Comparison of ENCODE assay signal across 8 cellular contexts in the genomic region with DNA sequence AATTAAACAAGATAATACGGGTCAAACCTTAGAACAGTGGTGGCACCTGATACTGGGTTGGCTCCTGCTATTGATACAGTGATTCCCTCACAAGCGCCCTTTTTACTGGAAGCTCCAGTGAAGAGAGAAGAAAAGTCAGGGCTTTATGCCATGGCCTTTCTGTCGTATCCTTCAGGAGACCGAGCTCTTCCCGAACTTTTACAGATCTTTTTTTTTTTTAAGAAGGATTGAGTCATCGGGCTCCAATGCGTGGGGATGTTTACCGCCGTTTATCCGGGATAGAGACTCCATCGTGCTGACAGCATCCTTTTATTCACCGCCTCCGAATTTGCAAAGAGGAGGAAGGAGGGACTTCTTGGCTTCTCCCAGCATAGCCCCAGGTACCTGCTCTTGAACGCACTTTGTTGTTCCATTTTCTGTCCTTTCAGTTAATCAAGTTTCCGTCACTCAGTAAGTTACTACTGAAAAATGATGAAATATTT. TPM values are rescaled to one million over a fixed set of nuclear protein-coding genes. Genes with fewer than 3 reads are reported as not detected.
A peak's percentile ranks its signal among the peaks of the same experiment; 100 is the strongest.
DNase-seq lines count a peak whose midpoint lies in the region; ATAC-seq and TF ChIP-seq lines count a peak whose summit lies in the region.

No MANE protein-coding gene starts in this region.

- H2AFZ ChIP-seq in parathyroid adenoma, result peak overlapping the region; percentile 95

- H3K36me3 ChIP-seq in parathyroid adenoma (ENCODE audit: control insufficient read depth, insufficient read depth, low read length), result peaks cover 2% of the 10 kb centered on the region

- H3K27ac ChIP-seq in parathyroid adenoma, result peak overlapping the region; percentile 82

- no peak for DNase-seq in activated CD8-positive, alpha-beta memory T cell treated with anti-CD3 and anti-CD28 coated beads, Interleukin-2, amount 10 ng/mL, durations not matched to agents 7 days and 5 days
- DNase-seq in activated CD8-positive, alpha-beta memory T cell treated with anti-CD3 and anti-CD28 coated beads, Interleukin-2, amount 50 U/mL, for 48 hours, result no peak
- DNase-seq in activated T-helper 1 cell treated with anti-CD3 and anti-CD28 coated beads, Interleukin-12 subunit alpha, Interleukin-12 subunit beta, Interleukin-2, Interleukin-4 antibody, amounts not matched to agents 30 ng/mL and 10 ng/mL and 1 ng/mL, durations not matched to agents 14 hours and 24 hours and 36 hours (ENCODE audit: low spot score), result no peak
- DNase-seq in head of caudate nucleus (peak in 26 of 42 donors; percentile 13 to 72 (median 32)), COR-L47 (lab: John Stamatoyannopoulos, UW) (no peak)
- DNase-seq in effector CD4-positive, alpha-beta T cell, result no peak

- peak; percentile 38 for ATAC-seq in activated CD8-positive, alpha-beta memory T cell treated with anti-CD3 and anti-CD28 coated beads, Interleukin-2, amount 10 ng/mL, durations not matched to agents 7 days and 5 days

- H3K27ac Mint-ChIP-seq in activated CD8-positive, alpha-beta memory T cell treated with anti-CD3 and anti-CD28 coated beads, Interleukin-2, amount 10 ng/mL, durations not matched to agents 7 days and 5 days, result peak overlapping the region; percentile 82
- peak overlapping the region; percentile 89 to 96 (median 92) for H3K27ac Mint-ChIP-seq in IgD-negative memory B cell
- peak overlapping the region; percentile 79 for H3K27ac Mint-ChIP-seq in activated T-helper 1 cell treated with anti-CD3 and anti-CD28 coated beads, Interleukin-12 subunit alpha, Interleukin-12 subunit beta, Interleukin-2, Interleukin-4 antibody, amounts not matched to agents 30 ng/mL and 10 ng/mL and 1 ng/mL, durations not matched to agents 14 hours and 24 hours and 36 hours

- H3K9me3 Mint-ChIP-seq in activated CD8-positive, alpha-beta memory T cell treated with anti-CD3 and anti-CD28 coated beads, Interleukin-2, amount 10 ng/mL, durations not matched to agents 7 days and 5 days (ENCODE audit: low read depth), result peaks cover 7% of the 10 kb centered on the region
- H3K9me3 Mint-ChIP-seq in IgD-negative memory B cell, result peaks cover 0 to 3% (median 0%) of the 10 kb centered on the region in 3 donors
- H3K9me3 Mint-ChIP-seq in activated T-helper 1 cell treated with anti-CD3 and anti-CD28 coated beads, Interleukin-12 subunit alpha, Interleukin-12 subunit beta, Interleukin-2, Interleukin-4 antibody, amounts not matched to agents 30 ng/mL and 10 ng/mL and 1 ng/mL, durations not matched to agents 14 hours and 24 hours and 36 hours, result peaks cover 33% of the 10 kb centered on the region

- peaks cover 8% of the 10 kb centered on the region for H3K79me2 ChIP-seq in parathyroid adenoma

- intact Hi-C loops in activated T-helper 1 cell treated with anti-CD3 and anti-CD28 coated beads, Interleukin-12 subunit alpha, Interleukin-12 subunit beta, Interleukin-2, Interleukin-4 antibody, amounts not matched to agents 30 ng/mL and 10 ng/mL and 1 ng/mL, durations not matched to agents 14 hours and 24 hours and 36 hours (cut with micrococcal nuclease), result loop anchor here (1.0 to 2.0 kb wide), 10 partner anchors 48 to 386 kb away; partner anchors contain the start of genes ZNF155, ZNF180, ZNF222 and ZNF224
- intact Hi-C loops in head of caudate nucleus (cut with DNase I), result no loop called here

- peak overlapping the region; percentile 87 for H3K4me3 ChIP-seq in parathyroid adenoma (ENCODE audit: low read depth, low read length)

- peak overlapping the region; percentile 78 for H3K4me3 Mint-ChIP-seq in activated CD8-positive, alpha-beta memory T cell treated with anti-CD3 and anti-CD28 coated beads, Interleukin-2, amount 10 ng/mL, durations not matched to agents 7 days and 5 days
- H3K4me3 Mint-ChIP-seq in IgD-negative memory B cell, result peak overlapping the region; percentile 94 to 99 (median 99)
- peak overlapping the region; percentile 89 for H3K4me3 Mint-ChIP-seq in activated T-helper 1 cell treated with anti-CD3 and anti-CD28 coated beads, Interleukin-12 subunit alpha, Interleukin-12 subunit beta, Interleukin-2, Interleukin-4 antibody, amounts not matched to agents 30 ng/mL and 10 ng/mL and 1 ng/mL, durations not matched to agents 14 hours and 24 hours and 36 hours

- peak overlapping the region; percentile 86 for H3K9ac ChIP-seq in parathyroid adenoma

- CTCF ChIA-PET in activated CD8-positive, alpha-beta memory T cell treated with anti-CD3 and anti-CD28 coated beads, Interleukin-2, amount 10 ng/mL, durations not matched to agents 7 days and 5 days (lab: Charles Lee), result interaction anchor here (0.7 to 1.0 kb wide), 2 partner anchors 48 to 403 kb away, joined by 3 to 4 read pairs; partner anchors contain the start of gene ZNF226

- H3K27me3 Mint-ChIP-seq in activated CD8-positive, alpha-beta memory T cell treated with anti-CD3 and anti-CD28 coated beads, Interleukin-2, amount 10 ng/mL, durations not matched to agents 7 days and 5 days, result no peaks in the 10 kb centered on the region
- no peaks in the 10 kb centered on the region for H3K27me3 Mint-ChIP-seq in IgD-negative memory B cell
- H3K27me3 Mint-ChIP-seq in activated T-helper 1 cell treated with anti-CD3 and anti-CD28 coated beads, Interleukin-12 subunit alpha, Interleukin-12 subunit beta, Interleukin-2, Interleukin-4 antibody, amounts not matched to agents 30 ng/mL and 10 ng/mL and 1 ng/mL, durations not matched to agents 14 hours and 24 hours and 36 hours (ENCODE audit: insufficient read depth), result no peaks in the 10 kb centered on the region

- peaks cover 49% of the 10 kb centered on the region for H3K36me3 Mint-ChIP-seq in activated CD8-positive, alpha-beta memory T cell treated with anti-CD3 and anti-CD28 coated beads, Interleukin-2, amount 10 ng/mL, durations not matched to agents 7 days and 5 days
- peaks cover 11% of the 10 kb centered on the region for H3K36me3 Mint-ChIP-seq in IgD-negative memory B cell
- peaks cover 26% of the 10 kb centered on the region for H3K36me3 Mint-ChIP-seq in activated T-helper 1 cell treated with anti-CD3 and anti-CD28 coated beads, Interleukin-12 subunit alpha, Interleukin-12 subunit beta, Interleukin-2, Interleukin-4 antibody, amounts not matched to agents 30 ng/mL and 10 ng/mL and 1 ng/mL, durations not matched to agents 14 hours and 24 hours and 36 hours (ENCODE audit: low read depth)

- peak overlapping the region; percentile 83 for H3K4me2 ChIP-seq in parathyroid adenoma (ENCODE audit: low read length)

- peaks cover 21% of the 10 kb centered on the region for H3K4me1 Mint-ChIP-seq in activated CD8-positive, alpha-beta memory T cell treated with anti-CD3 and anti-CD28 coated beads, Interleukin-2, amount 10 ng/mL, durations not matched to agents 7 days and 5 days
- peaks cover 12 to 26% (median 19%) of the 10 kb centered on the region in 3 donors for H3K4me1 Mint-ChIP-seq in IgD-negative memory B cell
- H3K4me1 Mint-ChIP-seq in activated T-helper 1 cell treated with anti-CD3 and anti-CD28 coated beads, Interleukin-12 subunit alpha, Interleukin-12 subunit beta, Interleukin-2, Interleukin-4 antibody, amounts not matched to agents 30 ng/mL and 10 ng/mL and 1 ng/mL, durations not matched to agents 14 hours and 24 hours and 36 hours (ENCODE audit: low read depth), result peaks cover 21% of the 10 kb centered on the region

- H3K27me3 ChIP-seq in parathyroid adenoma (ENCODE audit: control insufficient read depth, insufficient read depth, low read length), result no peaks in the 10 kb centered on the region

- no peaks in the 10 kb centered on the region for H3K4me1 ChIP-seq in parathyroid adenoma

- no peak for TF ChIP-seq CTCF in parathyroid adenoma (IDR thresholded peaks at IDR 0.05)

- no peaks in the 10 kb centered on the region for H3K9me3 ChIP-seq in parathyroid adenoma (ENCODE audit: control insufficient read depth, low read length)

RNA-seq across cellular contexts. Expression of gene ZNF227, which starts 0.6 kb away (rescaled TPM):
- 10 to 100 TPM; 28.6 to 29.4 TPM for total RNA-seq in activated CD8-positive, alpha-beta memory T cell treated with anti-CD3 and anti-CD28 coated beads, Interleukin-2, amount 10 ng/mL, durations not matched to agents 7 days and 5 days
- 16.4 TPM for polyA plus RNA-seq in IgD-negative memory B cell
- 21.7 and 22.6 TPM in 2 replicates for total RNA-seq in activated T-helper 1 cell treated with anti-CD3 and anti-CD28 coated beads, Interleukin-12 subunit alpha, Interleukin-12 subunit beta, Interleukin-2, Interleukin-4 antibody, amounts not matched to agents 30 ng/mL and 10 ng/mL and 1 ng/mL, durations not matched to agents 14 hours and 24 hours and 36 hours

RNA-seq across cellular contexts. Expression of gene ZNF233, which starts 46.8 kb away (rescaled TPM):
- total RNA-seq in activated CD8-positive, alpha-beta memory T cell treated with anti-CD3 and anti-CD28 coated beads, Interleukin-2, amount 10 ng/mL, durations not matched to agents 7 days and 5 days, result under 1 TPM; 0.23 to 0.91 TPM
- polyA plus RNA-seq in IgD-negative memory B cell, result 1.2 TPM
- 0.26 TPM in 1 of 2 replicates, not detected in the other for total RNA-seq in activated T-helper 1 cell treated with anti-CD3 and anti-CD28 coated beads, Interleukin-12 subunit alpha, Interleukin-12 subunit beta, Interleukin-2, Interleukin-4 antibody, amounts not matched to agents 30 ng/mL and 10 ng/mL and 1 ng/mL, durations not matched to agents 14 hours and 24 hours and 36 hours

RNA-seq across cellular contexts. Expression of gene ZNF226, which starts 48.0 kb away (rescaled TPM):
- 10 to 100 TPM; 13.1 to 15.2 TPM for total RNA-seq in activated CD8-positive, alpha-beta memory T cell treated with anti-CD3 and anti-CD28 coated beads, Interleukin-2, amount 10 ng/mL, durations not matched to agents 7 days and 5 days
- polyA plus RNA-seq in IgD-negative memory B cell, result 24.2 TPM
- 10.5 and 11.6 TPM in 2 replicates for total RNA-seq in activated T-helper 1 cell treated with anti-CD3 and anti-CD28 coated beads, Interleukin-12 subunit alpha, Interleukin-12 subunit beta, Interleukin-2, Interleukin-4 antibody, amounts not matched to agents 30 ng/mL and 10 ng/mL and 1 ng/mL, durations not matched to agents 14 hours and 24 hours and 36 hours

Comparison
In these comparisons a context has a peak if more than half of its experiments do, and no peak if none do; other contexts are left out.
1. DNase-seq: peak in head of caudate nucleus (26 of 42); none in activated CD8-positive, alpha-beta memory T cell treated with anti-CD3 and anti-CD28 coated beads, Interleukin-2, amount 10 ng/mL, durations not matched to agents 7 days and 5 days (single experiment), activated CD8-positive, alpha-beta memory T cell treated with anti-CD3 and anti-CD28 coated beads, Interleukin-2, amount 50 U/mL, for 48 hours (single experiment), activated T-helper 1 cell treated with anti-CD3 and anti-CD28 coated beads, Interleukin-12 subunit alpha, Interleukin-12 subunit beta, Interleukin-2, Interleukin-4 antibody, amounts not matched to agents 30 ng/mL and 10 ng/mL and 1 ng/mL, durations not matched to agents 14 hours and 24 hours and 36 hours (single experiment), effector CD4-positive, alpha-beta T cell (single experiment) and COR-L47 (single experiment).
2. Peak in every context shown above with its lines, with median percentiles within 50 percentile points of each other: H3K27ac Mint-ChIP-seq and H3K4me3 Mint-ChIP-seq.